1 cellular context compared by ENCODE assay signal in genomic region chr9:72133365-72134035, GRCh38.
TF ChIP-seq lines count a peak whose summit lies in the region.

No MANE protein-coding gene starts in this region.

TF ChIP-seq in liver, 16 proteins besides CTCF, POLR2A, EP300 and RAD21:
- peak; percentile 58 for TF ChIP-seq HNF4G (IDR thresholded peaks at IDR 0.05)
- peak; percentile 61 for TF ChIP-seq ZBTB33 (IDR thresholded peaks at IDR 0.05)
- TF ChIP-seq JUND (IDR thresholded peaks at IDR 0.05), result peak; percentile 19 to 79
- no peak for TF ChIP-seq FOXA2 (IDR thresholded peaks at IDR 0.05)
- TF ChIP-seq FOXA1 (IDR thresholded peaks at IDR 0.05), result peak; percentile 10
- TF ChIP-seq EGR1 (IDR thresholded peaks at IDR 0.05; ENCODE audit: low read depth in 2 of 2), result peak in 1 of 2 donors; percentile 5
- TF ChIP-seq HNF4A (conservative IDR thresholded peaks at IDR 0.05), result peak; percentile 88 to 89
- no peak for TF ChIP-seq REST (IDR thresholded peaks at IDR 0.05)
- peak; percentile 13 for TF ChIP-seq NR2F2 (IDR thresholded peaks at IDR 0.05)
- peak; percentile 86 for TF ChIP-seq SP1 (IDR thresholded peaks at IDR 0.05)
- TF ChIP-seq GABPA (IDR thresholded peaks at IDR 0.05 in 1 of 2, conservative IDR thresholded peaks at IDR 0.05 in 1 of 2), result peak in 1 of 2 donors; percentile 24
- peak; percentile 88 to 89 for TF ChIP-seq RXRA (IDR thresholded peaks at IDR 0.05)
- peak; percentile 62 for TF ChIP-seq MAX (IDR thresholded peaks at IDR 0.05)
- peak; percentile 80 for TF ChIP-seq YY1 (IDR thresholded peaks at IDR 0.05)
- peak; percentile 47 for TF ChIP-seq ATF3 (IDR thresholded peaks at IDR 0.05)
- TF ChIP-seq TAF1 (conservative IDR thresholded peaks at IDR 0.05), result peak; percentile 52
